16 cellular contexts compared by ENCODE assay signal in the genomic region with DNA sequence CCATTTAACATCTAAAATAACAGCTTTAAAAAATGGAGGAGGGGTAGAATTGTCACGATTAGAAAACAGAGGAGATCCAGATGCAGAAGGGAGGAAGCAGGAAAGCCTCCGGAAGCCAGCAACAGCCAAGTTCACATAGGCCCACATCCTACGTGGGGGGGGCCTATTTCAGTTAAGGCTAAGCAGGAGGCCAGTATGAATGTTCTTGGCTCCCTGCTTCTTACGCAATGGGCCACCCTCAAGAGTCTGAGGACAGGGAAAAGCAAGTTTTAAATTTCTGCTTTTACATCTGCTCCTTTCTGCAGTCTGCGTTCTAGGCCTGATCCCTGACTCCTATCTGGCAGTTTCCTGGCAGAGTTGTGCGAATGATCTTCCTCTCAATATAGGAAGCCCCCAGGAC. TPM values are rescaled to one million over a fixed set of nuclear protein-coding genes. Genes with fewer than 3 reads are reported as not detected.
DNase-seq lines count a peak whose midpoint lies in the region; ATAC-seq and TF ChIP-seq lines count a peak whose summit lies in the region.
"Had no signal": no experiment of that assay in that cellular context is flagged by ENCODE, and none has a peak within 500 bp of the region (broad histone marks: within the 10 kb centered on the region; RNA-seq: fewer than 3 reads in every experiment).

No MANE protein-coding gene starts in this region.

- peaks cover 18% of the 10 kb centered on the region for H3K4me1 Mint-ChIP-seq in neural crest cell
- H3K4me1 Mint-ChIP-seq in stimulated activated memory B cell treated with anti-CD40 and anti-IgM and Interleukin-4, amounts not matched to agents 10 μg/mL and 1 μg/mL and 100 μg/mL, for 72 hours: peaks cover 17% of the 10 kb centered on the region

- TF ChIP-seq CTCF in AG09309 (IDR thresholded peaks at IDR 0.05; ENCODE audit: control insufficient read depth, insufficient read depth, low read depth, low read length, missing control alignments) (no peak), neural crest cell (conservative IDR thresholded peaks at IDR 0.05) (no peak)

- DNase-seq in AG09309 (ENCODE audit: low read depth): peak; percentile 34
- peak; percentile 46 for DNase-seq in NOMO-1 treated with dmso at 0.1 percent for 144 hours (lab: John Stamatoyannopoulos, UW; ENCODE audit: unreplicated experiment)
- peak; percentile 33 for DNase-seq in fibroblast of peridontal ligament (ENCODE audit: extremely low read depth)
- DNase-seq in neural crest cell (ENCODE audit: low read depth, low spot score): no peak
- DNase-seq in OCI-M1 (lab: John Stamatoyannopoulos, UW): no peak
- no peak for DNase-seq in NCI-H526 (lab: John Stamatoyannopoulos, UW)
- DNase-seq: activated CD8-positive, alpha-beta memory T cell treated with anti-CD3 and anti-CD28 coated beads, Interleukin-2, amount 50 U/mL, for 4 hours; endodermal cell; naive thymus-derived CD8-positive, alpha-beta T cell; NCI-H1417 treated with DMSO at 0.1 percent for 48 hours; NK-92 treated with Interleukin-12 subunit alpha and Interleukin-12 subunit beta, amount 100 ng/mL, for 24 hours; stimulated activated CD4-positive, alpha-beta T cell treated with anti-CD3 and anti-CD28 coated beads, Interleukin-15, amount 100 ng/mL, for 24 hours had no signal

- no peak overlapping the region for H3K27ac Mint-ChIP-seq in neural crest cell (ENCODE audit: unreplicated experiment)
- H3K27ac Mint-ChIP-seq in stimulated activated memory B cell treated with anti-CD40 and anti-IgM and Interleukin-4, amounts not matched to agents 10 μg/mL and 1 μg/mL and 100 μg/mL, for 72 hours: no peak overlapping the region
- H3K27ac Mint-ChIP-seq: naive thymus-derived CD8-positive, alpha-beta T cell; T-helper 2 cell treated with Interferon-gamma antibody and Interleukin-4, amounts not matched to agents 5 μg/mL and 100 μg/mL, for 36 hours had no signal

- H3K36me3 Mint-ChIP-seq in neural crest cell (ENCODE audit: low read depth): peaks cover 19% of the 10 kb centered on the region
- H3K36me3 Mint-ChIP-seq in stimulated activated memory B cell treated with anti-CD40 and anti-IgM and Interleukin-4, amounts not matched to agents 10 μg/mL and 1 μg/mL and 100 μg/mL, for 72 hours: no peaks in the 10 kb centered on the region
- H3K36me3 Mint-ChIP-seq: naive thymus-derived CD8-positive, alpha-beta T cell had no signal

- H3K4me3 Mint-ChIP-seq in neural crest cell: peak overlapping the region; percentile 74
- H3K4me3 Mint-ChIP-seq in stimulated activated memory B cell treated with anti-CD40 and anti-IgM and Interleukin-4, amounts not matched to agents 10 μg/mL and 1 μg/mL and 100 μg/mL, for 72 hours: no peak overlapping the region
- H3K4me3 Mint-ChIP-seq: endodermal cell; naive thymus-derived CD8-positive, alpha-beta T cell; T-helper 2 cell treated with Interferon-gamma antibody and Interleukin-4, amounts not matched to agents 5 μg/mL and 100 μg/mL, for 36 hours had no signal

- H3K27me3 Mint-ChIP-seq in neural crest cell (ENCODE audit: low read depth): no peaks in the 10 kb centered on the region
- H3K27me3 Mint-ChIP-seq in stimulated activated memory B cell treated with anti-CD40 and anti-IgM and Interleukin-4, amounts not matched to agents 10 μg/mL and 1 μg/mL and 100 μg/mL, for 72 hours: no peaks in the 10 kb centered on the region

- H3K9me3 Mint-ChIP-seq in neural crest cell: no peaks in the 10 kb centered on the region
- H3K9me3 Mint-ChIP-seq in stimulated activated memory B cell treated with anti-CD40 and anti-IgM and Interleukin-4, amounts not matched to agents 10 μg/mL and 1 μg/mL and 100 μg/mL, for 72 hours: no peaks in the 10 kb centered on the region
- H3K9me3 Mint-ChIP-seq: endodermal cell; naive thymus-derived CD8-positive, alpha-beta T cell; T-helper 2 cell treated with Interferon-gamma antibody and Interleukin-4, amounts not matched to agents 5 μg/mL and 100 μg/mL, for 36 hours had no signal

- ATAC-seq in stimulated activated memory B cell treated with anti-CD40 and anti-IgM and Interleukin-4, amounts not matched to agents 10 μg/mL and 1 μg/mL and 100 μg/mL, for 72 hours: no peak
- no peak for ATAC-seq in GM21786 (IDR thresholded peaks at IDR 0.05; ENCODE audit: unreplicated experiment)
- ATAC-seq: A549; naive thymus-derived CD8-positive, alpha-beta T cell had no signal

- H3K4me3 ChIP-seq in AG09309 (ENCODE audit: control insufficient read depth, low read depth, low read length): no peak overlapping the region
- H3K4me3 ChIP-seq: A549 had no signal

RNA-seq across cellular contexts. Expression of a gene that starts 30.6 kb away (rescaled TPM):
- 13.5 and 14.1 TPM in 2 replicates for total RNA-seq in neural crest cell

RNA-seq across cellular contexts. Expression of a gene that starts 47.6 kb away (rescaled TPM):
- 4.5 and 5.7 TPM in 2 replicates for total RNA-seq in neural crest cell

RNA-seq across cellular contexts. Expression of a gene that starts 50.1 kb away (rescaled TPM):
- total RNA-seq in neural crest cell: 158 TPM in 2 replicates

Comparison
In these comparisons a context has a peak if more than half of its experiments do, and no peak if none do; other contexts are left out.
1. DNase-seq: peak in AG09309 (single experiment), NOMO-1 treated with dmso at 0.1 percent for 144 hours (single experiment) and fibroblast of peridontal ligament (single experiment); none in neural crest cell (single experiment), OCI-M1 (single experiment) and NCI-H526 (0 of 2).